Comparison of ENCODE assay signal across 8 cellular contexts in the genomic region with DNA sequence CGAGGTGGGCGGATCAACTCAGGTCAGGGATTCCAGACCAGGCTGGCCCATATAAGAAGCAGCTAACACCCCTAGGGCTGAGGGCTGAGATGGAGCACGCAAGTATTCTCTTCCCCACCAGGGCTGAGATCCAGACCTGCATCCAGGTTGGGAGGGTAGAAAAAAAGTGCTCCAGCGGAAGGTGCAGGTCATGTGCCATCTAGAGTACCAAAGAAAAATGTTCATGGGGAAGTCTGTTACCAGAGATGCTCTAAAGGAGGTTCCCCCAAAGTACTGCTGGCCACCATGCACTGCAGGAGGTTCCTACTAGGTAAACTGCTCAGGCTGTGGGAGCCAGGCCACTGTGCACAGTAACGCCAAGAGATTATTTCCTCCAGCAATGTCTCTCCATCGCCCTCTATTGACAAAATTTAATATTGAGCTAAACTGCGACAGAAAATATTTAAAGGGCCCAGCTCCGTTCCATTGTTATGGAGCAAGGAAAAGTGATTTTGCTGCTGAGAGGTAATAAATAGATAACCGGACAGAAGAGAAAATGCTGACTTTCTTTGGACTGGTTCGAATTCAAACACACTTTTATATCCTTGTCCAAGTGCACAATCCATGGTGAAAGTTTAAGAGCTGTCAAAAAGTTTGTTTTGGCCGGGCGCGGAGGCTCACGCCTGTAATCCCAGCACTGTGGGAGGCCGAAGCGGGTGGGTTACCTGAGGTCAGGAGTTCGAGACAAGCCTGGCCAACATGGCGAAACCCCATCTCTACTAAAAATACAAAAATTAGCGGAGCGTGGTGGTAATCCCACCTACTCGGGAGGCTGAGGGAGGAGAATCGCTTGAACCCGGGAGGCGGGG.
DNase-seq lines count a peak whose midpoint lies in the region; ATAC-seq, FAIRE-seq and TF ChIP-seq lines count a peak whose summit lies in the region.

No MANE protein-coding gene starts in this region.

- H3K27ac ChIP-seq in neural progenitor cell = no peak overlapping the region
- H3K27ac ChIP-seq in upper lobe of right lung = peak overlapping the region; percentile 75

- H2AFZ ChIP-seq in Loucy (ENCODE audit: low read length) (peak overlapping the region; percentile 94), neural progenitor cell (replicated peaks) (peak overlapping the region; percentile 89)

- CTCF ChIA-PET in Calu3 (lab: Charles Lee) = interaction anchor here (0.6 to 1.7 kb wide), 38 partner anchors 13 to 619 kb away, joined by 3 to 34 read pairs (median 5); a partner anchor contains a TSS

- TF ChIP-seq CTCF in Calu3 (IDR thresholded peaks at IDR 0.05; ENCODE audit: unreplicated experiment) (peak; percentile 94), Loucy (conservative IDR thresholded peaks at IDR 0.05; ENCODE audit: low read length) (peak; percentile 80), neural progenitor cell (IDR thresholded peaks at IDR 0.05) (peak; percentile 76), upper lobe of right lung (IDR thresholded peaks at IDR 0.05) (peak; percentile 79)

- peak overlapping the region; percentile 74 for H3K4me2 ChIP-seq in Loucy (ENCODE audit: low read depth, low read length, poor library complexity, severe bottlenecking)
- peak overlapping the region; percentile 90 for H3K4me2 ChIP-seq in neural progenitor cell

- H3K4me1 Mint-ChIP-seq in Calu3 (ENCODE audit: low read depth, unreplicated experiment) (peaks cover 33% of the 10 kb centered on the region), neural progenitor cell (peaks cover 19% of the 10 kb centered on the region)

- H3K27me3 Mint-ChIP-seq in Calu3 (ENCODE audit: unreplicated experiment) (no peaks in the 10 kb centered on the region), neural progenitor cell (ENCODE audit: insufficient read depth, low read depth) (peaks cover 21% of the 10 kb centered on the region)

- H3K4me3 Mint-ChIP-seq in Calu3 (ENCODE audit: low read depth, unreplicated experiment) (peak overlapping the region; percentile 87), neural progenitor cell (peak overlapping the region; percentile 97)

- peaks cover 25% of the 10 kb centered on the region for H3K36me3 Mint-ChIP-seq in Calu3 (ENCODE audit: insufficient read depth, unreplicated experiment)
- H3K36me3 Mint-ChIP-seq in neural progenitor cell = no peaks in the 10 kb centered on the region

- H3K27ac Mint-ChIP-seq in Calu3 (ENCODE audit: unreplicated experiment) (peak overlapping the region; percentile 88), neural progenitor cell (peak overlapping the region; percentile 64)

- H3K9ac ChIP-seq in Loucy (ENCODE audit: low read depth, low read length, poor library complexity, severe bottlenecking) (peak overlapping the region; percentile 93), neural progenitor cell (no peak overlapping the region)

- FAIRE-seq in RCC 7860 (lab: Jason Lieb, UNC) = peak; percentile 70

- H3K27me3 ChIP-seq in Loucy (ENCODE audit: insufficient read depth, low read length, poor library complexity, severe bottlenecking) (no peaks in the 10 kb centered on the region), neural progenitor cell (peaks cover 56% of the 10 kb centered on the region), upper lobe of right lung (peaks cover 15% of the 10 kb centered on the region)

- H3K36me3 ChIP-seq in Loucy (ENCODE audit: insufficient read depth, low read length) = no peaks in the 10 kb centered on the region
- no peaks in the 10 kb centered on the region for H3K36me3 ChIP-seq in neural progenitor cell
- H3K36me3 ChIP-seq in upper lobe of right lung = no peaks in the 10 kb centered on the region

- TSS peak; percentile 91 for BruUV-seq in Calu3 (replicated peaks; lab: Mats Ljungman, UMichigan)

- H4K20me1 ChIP-seq in Loucy (ENCODE audit: insufficient read depth, low read length, poor library complexity, severe bottlenecking) = no peaks in the 10 kb centered on the region
- H4K20me1 ChIP-seq in neural progenitor cell (ENCODE audit: low read depth) = no peaks in the 10 kb centered on the region

- peaks cover 3% of the 10 kb centered on the region; the same call in 1 of the 2 replicates for H3K79me2 ChIP-seq in Loucy (ENCODE audit: insufficient read depth, low read length)
- no peaks in the 10 kb centered on the region for H3K79me2 ChIP-seq in neural progenitor cell (ENCODE audit: low read depth)

- intact Hi-C loops in Calu3 (cut with micrococcal nuclease; ENCODE audit: unreplicated experiment) (loop anchor here (1.0 to 10.0 kb wide), 8 partner anchors 57 to 720 kb away; a partner anchor contains a TSS), upper lobe of right lung (cut with DNase I) (no loop called here)

- DNase-seq in Calu3 (peak; percentile 67), RCC 7860 (ENCODE audit: low spot score) (peak; percentile 69), foreskin melanocyte (peak; percentile 85), neural progenitor cell (ENCODE audit: low spot score) (peak; percentile 84), upper lobe of right lung (peak; percentile 74)
- peak; percentile 76 for DNase-seq in activated effector memory CD4-positive, alpha-beta T cell treated with anti-CD3 and anti-CD28 coated beads, Interleukin-2, amount 50 U/mL, for 16 hours

- no peaks in the 10 kb centered on the region for H3K9me2 ChIP-seq in Loucy (replicated peaks; ENCODE audit: low read depth, low read length)

- peak overlapping the region; percentile 90 for H3K4me3 ChIP-seq in Loucy (ENCODE audit: low read length, poor library complexity, severe bottlenecking)
- peak overlapping the region; percentile 78 for H3K4me3 ChIP-seq in neural progenitor cell
- peak overlapping the region; percentile 65 for H3K4me3 ChIP-seq in upper lobe of right lung

- ATAC-seq in GM21737 (IDR thresholded peaks at IDR 0.05; ENCODE audit: unreplicated experiment) = peak; percentile 38
- peak; percentile 90 for ATAC-seq in upper lobe of right lung

- H3K9me3 Mint-ChIP-seq in Calu3 (ENCODE audit: low read depth, unreplicated experiment) (no peaks in the 10 kb centered on the region), neural progenitor cell (peaks cover 5% of the 10 kb centered on the region)

- H3F3A ChIP-seq in Loucy (ENCODE audit: low read depth) (peaks cover 6% of the 10 kb centered on the region), neural progenitor cell (ENCODE audit: low read depth) (peaks cover 32% of the 10 kb centered on the region)

- H3K4me1 ChIP-seq in Loucy (ENCODE audit: insufficient read depth, low read length, poor library complexity, severe bottlenecking) (peaks cover 22% of the 10 kb centered on the region), neural progenitor cell (peaks cover 17% of the 10 kb centered on the region), upper lobe of right lung (peaks cover 9% of the 10 kb centered on the region)

- no peaks in the 10 kb centered on the region for H3K9me3 ChIP-seq in Loucy (ENCODE audit: insufficient read depth, low read depth, low read length)
- no peaks in the 10 kb centered on the region for H3K9me3 ChIP-seq in neural progenitor cell (ENCODE audit: low read depth)
- H3K9me3 ChIP-seq in upper lobe of right lung = no peaks in the 10 kb centered on the region
